Comparison of ENCODE assay signal across 8 cellular contexts in the genomic region with DNA sequence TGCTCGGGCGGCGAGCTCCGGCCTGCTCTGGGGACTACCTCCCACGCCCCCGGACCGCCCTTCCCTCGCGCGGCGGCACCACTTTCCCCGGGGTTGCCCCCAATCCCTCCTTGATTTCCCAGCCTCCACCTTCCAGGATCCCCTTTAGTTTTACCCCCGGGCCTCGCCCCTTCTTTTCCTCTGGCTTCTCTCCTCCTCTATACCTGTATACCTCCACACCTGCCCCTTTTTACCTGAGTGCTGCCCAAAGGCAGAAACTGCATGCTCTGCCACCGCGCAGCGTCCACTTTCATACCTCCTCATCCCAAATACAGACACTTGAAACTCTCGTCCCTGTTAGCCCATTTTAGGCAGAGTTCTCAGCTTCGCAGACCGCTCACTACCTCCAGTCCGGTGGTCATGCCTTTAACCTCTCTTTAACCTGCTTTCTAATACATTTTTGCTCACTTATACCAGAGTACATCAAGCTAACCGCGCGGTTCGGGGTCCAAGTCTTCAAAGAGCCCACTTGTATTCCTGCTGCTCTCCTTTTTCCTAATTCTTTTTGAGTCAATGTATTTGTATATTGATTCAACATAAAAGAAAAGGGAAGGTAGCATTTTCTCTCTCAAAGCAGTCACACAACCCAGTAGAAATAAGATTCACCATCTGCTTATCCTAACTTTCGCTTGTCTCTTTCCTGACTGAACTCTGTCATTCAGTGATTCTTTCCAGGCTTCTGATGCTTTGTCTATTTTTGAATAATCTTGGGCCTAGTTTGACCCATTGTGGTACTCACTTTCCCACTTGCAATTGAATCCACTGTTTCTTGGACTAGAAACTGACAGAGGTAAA. TPM values are rescaled to one million over a fixed set of nuclear protein-coding genes. Genes with fewer than 3 reads are reported as not detected.
DNase-seq lines count a peak whose midpoint lies in the region; ATAC-seq and TF ChIP-seq lines count a peak whose summit lies in the region.

No MANE protein-coding gene starts in this region.

- TSS peak; percentile 43 for BruUV-seq in Calu3 (replicated peaks; lab: Mats Ljungman, UMichigan)

- H3K27ac ChIP-seq in body of pancreas = peak overlapping the region; percentile 93 to 95 (median 94)

- H3K36me3 Mint-ChIP-seq in Calu3 (ENCODE audit: insufficient read depth, unreplicated experiment) = peaks cover 28% of the 10 kb centered on the region
- H3K36me3 Mint-ChIP-seq in stimulated activated effector memory CD8-positive, alpha-beta T cell treated with anti-CD3 and anti-CD28 coated beads, Interleukin-12 subunit alpha, Interleukin-12 subunit beta, amount 100 ng/mL, for 72 hours = peaks cover 16% of the 10 kb centered on the region

- H3K27ac Mint-ChIP-seq in Calu3 (ENCODE audit: unreplicated experiment) = peak overlapping the region; percentile 87
- H3K27ac Mint-ChIP-seq in stimulated activated effector memory CD8-positive, alpha-beta T cell treated with anti-CD3 and anti-CD28 coated beads, Interleukin-12 subunit alpha, Interleukin-12 subunit beta, amount 100 ng/mL, for 72 hours = peak overlapping the region; percentile 97

- no peaks in the 10 kb centered on the region for H3K36me3 ChIP-seq in body of pancreas (replicated peaks in 1 of 2; ENCODE audit: insufficient read depth in 1 of 2, low read depth in 2 of 2)

- H3K4me3 ChIP-seq in body of pancreas = peak overlapping the region; percentile 82 to 94

- no peak for DNase-seq in Calu3
- DNase-seq in NCI-H510A treated with DMSO at 0.1 percent for 48 hours (lab: John Stamatoyannopoulos, UW) = peak; percentile 51
- DNase-seq in body of pancreas = peak in 3 of 4 donors; percentile 26 to 46 (median 30)
- peak; percentile 29 for DNase-seq in inferior parietal cortex (ENCODE audit: extremely low spot score)
- peak in 1 of 2 donors; percentile 72 for DNase-seq in stimulated activated effector memory CD8-positive, alpha-beta T cell treated with anti-CD3 and anti-CD28 coated beads, Interleukin-12 subunit alpha, Interleukin-12 subunit beta, amount 100 ng/mL, for 72 hours (ENCODE audit: low spot score in 2 of 2)
- DNase-seq in GF-D8 (lab: John Stamatoyannopoulos, UW) = no peak
- DNase-seq in GDM1 (lab: John Stamatoyannopoulos, UW) = no peak

- no peaks in the 10 kb centered on the region for H3K9me3 ChIP-seq in body of pancreas

- CTCF ChIA-PET in Calu3 (lab: Charles Lee) = interaction anchor here (1.3 kb wide), 1 partner anchor 13 kb away, joined by 4 read pairs; no protein-coding TSS in a partner anchor

- peak in 1 of 3 donors; percentile 21 for TF ChIP-seq POLR2A in body of pancreas (IDR thresholded peaks at IDR 0.05)

- H3K9me3 Mint-ChIP-seq in Calu3 (ENCODE audit: low read depth, unreplicated experiment) = no peaks in the 10 kb centered on the region
- no peaks in the 10 kb centered on the region for H3K9me3 Mint-ChIP-seq in stimulated activated effector memory CD8-positive, alpha-beta T cell treated with anti-CD3 and anti-CD28 coated beads, Interleukin-12 subunit alpha, Interleukin-12 subunit beta, amount 100 ng/mL, for 72 hours

- peak overlapping the region; percentile 86 for H3K4me3 Mint-ChIP-seq in Calu3 (ENCODE audit: low read depth, unreplicated experiment)
- H3K4me3 Mint-ChIP-seq in stimulated activated effector memory CD8-positive, alpha-beta T cell treated with anti-CD3 and anti-CD28 coated beads, Interleukin-12 subunit alpha, Interleukin-12 subunit beta, amount 100 ng/mL, for 72 hours = peak overlapping the region; percentile 94

- H3K4me1 ChIP-seq in body of pancreas = peaks cover 41% of the 10 kb centered on the region

- intact Hi-C loops in Calu3 (cut with micrococcal nuclease; ENCODE audit: unreplicated experiment) = loop anchor here (1.0 to 10.0 kb wide), 6 partner anchors 80 to 578 kb away; no protein-coding TSS in a partner anchor
- intact Hi-C loops in body of pancreas (cut with DNase I) = no loop called here

- WGBS in body of pancreas, 2 donors = 1% methylated on average over 26 of the region's 26 CpGs

- no peaks in the 10 kb centered on the region for H3K27me3 Mint-ChIP-seq in Calu3 (ENCODE audit: unreplicated experiment)

- peak; percentile 4 for ATAC-seq in GM21723 (IDR thresholded peaks at IDR 0.05; ENCODE audit: unreplicated experiment)
- peak; percentile 22 for ATAC-seq in body of pancreas
- no peak for ATAC-seq in stimulated activated effector memory CD8-positive, alpha-beta T cell treated with anti-CD3 and anti-CD28 coated beads, Interleukin-12 subunit alpha, Interleukin-12 subunit beta, amount 100 ng/mL, for 72 hours

- H3K27me3 ChIP-seq in body of pancreas = no peaks in the 10 kb centered on the region

- peaks cover 23% of the 10 kb centered on the region for H3K4me1 Mint-ChIP-seq in Calu3 (ENCODE audit: low read depth, unreplicated experiment)
- peaks cover 44% of the 10 kb centered on the region for H3K4me1 Mint-ChIP-seq in stimulated activated effector memory CD8-positive, alpha-beta T cell treated with anti-CD3 and anti-CD28 coated beads, Interleukin-12 subunit alpha, Interleukin-12 subunit beta, amount 100 ng/mL, for 72 hours

- TF ChIP-seq CTCF in Calu3 (IDR thresholded peaks at IDR 0.05; ENCODE audit: unreplicated experiment) (no peak), body of pancreas (IDR thresholded peaks at IDR 0.05) (no peak)

RNA-seq across cellular contexts. Expression of gene SPOPL, which starts 0.9 kb away (rescaled TPM):
- 37.8 and 40.8 TPM in 2 replicates for total RNA-seq in Calu3 (2022)
- 10 to 100 TPM in 1 of 2 donors, 1 to 10 TPM in 1; 9.9 to 20.5 TPM for total RNA-seq in body of pancreas

Comparison
In these comparisons a context has a peak if more than half of its experiments do, and no peak if none do; other contexts are left out.
1. DNase-seq: peak in NCI-H510A treated with DMSO at 0.1 percent for 48 hours (single experiment), body of pancreas (3 of 4) and inferior parietal cortex (single experiment); none in Calu3 (single experiment), GF-D8 (single experiment) and GDM1 (single experiment).